In genomic region chr6:159693894-159694545, GRCh38 we compare ENCODE assay signal across 8 cellular contexts. TPM values are rescaled to one million over a fixed set of nuclear protein-coding genes. Genes with fewer than 3 reads are reported as not detected.
DNase-seq lines count a peak whose midpoint lies in the region; ATAC-seq and TF ChIP-seq lines count a peak whose summit lies in the region.

No MANE protein-coding gene starts in this region.

- DNase-seq in CD4-positive, CD25-positive, alpha-beta regulatory T cell = peak; percentile 46 to 85 (median 68)
- peak; percentile 42 for DNase-seq in GM23338 (ENCODE audit: low spot score)
- DNase-seq in NCI-H510A treated with DMSO at 0.1 percent for 48 hours (lab: John Stamatoyannopoulos, UW) = peak; percentile 77
- DNase-seq in glutamatergic neuron = no peak
- DNase-seq in osteocyte (ENCODE audit: extremely low spot score, unreplicated experiment) = no peak
- no peak for DNase-seq in NCI-H1048 (lab: John Stamatoyannopoulos, UW)

- H3K27me3 Mint-ChIP-seq in CD4-positive, CD25-positive, alpha-beta regulatory T cell = no peaks in the 10 kb centered on the region
- H3K27me3 Mint-ChIP-seq in GM23338 (ENCODE audit: insufficient read depth, low read depth, poor library complexity) (peaks cover 11% of the 10 kb centered on the region), glutamatergic neuron (ENCODE audit: unreplicated experiment) (peaks cover 7% of the 10 kb centered on the region), osteocyte (ENCODE audit: unreplicated experiment) (no peaks in the 10 kb centered on the region)
- no peaks in the 10 kb centered on the region for H3K27me3 Mint-ChIP-seq in activated naive CD4-positive, alpha-beta T cell treated with anti-CD3 and anti-CD28 coated beads, Interleukin-2, amount 50 U/mL, for 24 hours

- no peaks in the 10 kb centered on the region for H3K9me3 ChIP-seq in CD4-positive, CD25-positive, alpha-beta regulatory T cell (ENCODE audit: control insufficient read depth in 2 of 2, low read length in 2 of 2)

- H3K27me3 ChIP-seq in CD4-positive, CD25-positive, alpha-beta regulatory T cell (ENCODE audit: control insufficient read depth, insufficient read depth, low read length) = no peaks in the 10 kb centered on the region
- H3K27me3 ChIP-seq in GM23338 (ENCODE audit: insufficient read depth) = no peaks in the 10 kb centered on the region

- TF ChIP-seq CTCF in GM23338 (conservative IDR thresholded peaks at IDR 0.05; ENCODE audit: low read depth in 2 of 2) (no peak), glutamatergic neuron (IDR thresholded peaks at IDR 0.05; ENCODE audit: partially characterized antibody, unreplicated experiment) (no peak), osteocyte (IDR thresholded peaks at IDR 0.05) (no peak)

- no peaks in the 10 kb centered on the region for H3K9me3 Mint-ChIP-seq in CD4-positive, CD25-positive, alpha-beta regulatory T cell
- H3K9me3 Mint-ChIP-seq in GM23338 (no peaks in the 10 kb centered on the region), glutamatergic neuron (ENCODE audit: unreplicated experiment) (peaks cover 7% of the 10 kb centered on the region), osteocyte (ENCODE audit: unreplicated experiment) (no peaks in the 10 kb centered on the region)
- no peaks in the 10 kb centered on the region for H3K9me3 Mint-ChIP-seq in activated naive CD4-positive, alpha-beta T cell treated with anti-CD3 and anti-CD28 coated beads, Interleukin-2, amount 50 U/mL, for 24 hours

- peaks cover 36% of the 10 kb centered on the region for H3K79me2 ChIP-seq in GM23338 (replicated peaks; ENCODE audit: insufficient read depth)

- peaks cover 16 to 59% (median 31%) of the 10 kb centered on the region in 4 donors for H3K4me1 Mint-ChIP-seq in CD4-positive, CD25-positive, alpha-beta regulatory T cell
- H3K4me1 Mint-ChIP-seq in GM23338 (peaks cover 21% of the 10 kb centered on the region), glutamatergic neuron (ENCODE audit: low read depth, unreplicated experiment) (peaks cover 12% of the 10 kb centered on the region), osteocyte (ENCODE audit: unreplicated experiment) (peaks cover 29% of the 10 kb centered on the region)
- H3K4me1 Mint-ChIP-seq in activated naive CD4-positive, alpha-beta T cell treated with anti-CD3 and anti-CD28 coated beads, Interleukin-2, amount 50 U/mL, for 24 hours = peaks cover 42% of the 10 kb centered on the region

- peaks cover 6% of the 10 kb centered on the region for H3K36me3 ChIP-seq in CD4-positive, CD25-positive, alpha-beta regulatory T cell (ENCODE audit: control insufficient read depth, insufficient read depth, low read length)
- 0 out of 2 replicates have a peak, but pooled peaks cover 4% of the 10 kb centered on the region for H3K36me3 ChIP-seq in GM23338 (ENCODE audit: insufficient read depth)

- 0 out of 2 replicates have a peak, but pooled peaks cover 8% of the 10 kb centered on the region for H3F3A ChIP-seq in GM23338 (replicated peaks; ENCODE audit: low read depth)

- H3K27ac Mint-ChIP-seq in CD4-positive, CD25-positive, alpha-beta regulatory T cell = peak overlapping the region; percentile 96 to 98 (median 97)
- H3K27ac Mint-ChIP-seq in GM23338 (peak overlapping the region; percentile 83), glutamatergic neuron (ENCODE audit: unreplicated experiment) (peak overlapping the region; percentile 75), osteocyte (ENCODE audit: unreplicated experiment) (peak overlapping the region; percentile 78)
- peak overlapping the region; percentile 95 for H3K27ac Mint-ChIP-seq in activated naive CD4-positive, alpha-beta T cell treated with anti-CD3 and anti-CD28 coated beads, Interleukin-2, amount 50 U/mL, for 24 hours

- peak overlapping the region; percentile 81 for H2AFZ ChIP-seq in GM23338

- peak overlapping the region; percentile 84 for H3K27ac ChIP-seq in CD4-positive, CD25-positive, alpha-beta regulatory T cell (ENCODE audit: insufficient read depth, low read length, poor library complexity, severe bottlenecking)
- H3K27ac ChIP-seq in GM23338 (ENCODE audit: low read depth) = peak overlapping the region; percentile 83; the same call in 1 of the 2 replicates

- peaks cover 9% of the 10 kb centered on the region for H3K36me3 Mint-ChIP-seq in CD4-positive, CD25-positive, alpha-beta regulatory T cell
- H3K36me3 Mint-ChIP-seq in GM23338 (ENCODE audit: low read depth) (peaks cover 13% of the 10 kb centered on the region; the same call in 2 of the 3 replicates), glutamatergic neuron (ENCODE audit: unreplicated experiment) (no peaks in the 10 kb centered on the region), osteocyte (ENCODE audit: unreplicated experiment) (peaks cover 2% of the 10 kb centered on the region)
- H3K36me3 Mint-ChIP-seq in activated naive CD4-positive, alpha-beta T cell treated with anti-CD3 and anti-CD28 coated beads, Interleukin-2, amount 50 U/mL, for 24 hours = peaks cover 11% of the 10 kb centered on the region

- H3K9me2 ChIP-seq in GM23338 (ENCODE audit: insufficient read depth) = no peaks in the 10 kb centered on the region

- peak overlapping the region; percentile 85 for H3K4me2 ChIP-seq in GM23338

- peaks cover 11% of the 10 kb centered on the region; the same call in 1 of the 2 replicates for H4K20me1 ChIP-seq in GM23338 (replicated peaks; ENCODE audit: insufficient read depth)

- peak overlapping the region; percentile 91 for H3K4me3 ChIP-seq in CD4-positive, CD25-positive, alpha-beta regulatory T cell (ENCODE audit: low read depth, low read length)
- H3K4me3 ChIP-seq in GM23338 = peak overlapping the region; percentile 95

- H3K4me3 Mint-ChIP-seq in CD4-positive, CD25-positive, alpha-beta regulatory T cell = peak overlapping the region; percentile 91 to 98 (median 96)
- H3K4me3 Mint-ChIP-seq in GM23338 (peak overlapping the region; percentile 94), glutamatergic neuron (ENCODE audit: unreplicated experiment) (peak overlapping the region; percentile 88), osteocyte (ENCODE audit: unreplicated experiment) (peak overlapping the region; percentile 85)
- peak overlapping the region; percentile 95 for H3K4me3 Mint-ChIP-seq in activated naive CD4-positive, alpha-beta T cell treated with anti-CD3 and anti-CD28 coated beads, Interleukin-2, amount 50 U/mL, for 24 hours

- ATAC-seq in CD4-positive, CD25-positive, alpha-beta regulatory T cell (ENCODE audit: low read depth in 2 of 2) = peak; percentile 6 to 20
- no peak; the same call in 2 of the 3 replicates for ATAC-seq in GM23338
- ATAC-seq in GM19467 (IDR thresholded peaks at IDR 0.05; ENCODE audit: unreplicated experiment) = no peak

- peaks cover 45% of the 10 kb centered on the region for H3K4me1 ChIP-seq in CD4-positive, CD25-positive, alpha-beta regulatory T cell (ENCODE audit: control insufficient read depth, insufficient read depth, low read length, poor library complexity, severe bottlenecking)
- peaks cover 18% of the 10 kb centered on the region for H3K4me1 ChIP-seq in GM23338 (ENCODE audit: insufficient read depth)

TF ChIP-seq in GM23338, 12 proteins besides CTCF, POLR2A, EP300 and RAD21 (continues in another document):
- TF ChIP-seq NANOG (IDR thresholded peaks at IDR 0.05; ENCODE audit: borderline replicate concordance) (no peak), JUNB (IDR thresholded peaks at IDR 0.05; ENCODE audit: unreplicated experiment) (no peak), STAT1 (IDR thresholded peaks at IDR 0.05; ENCODE audit: unreplicated experiment) (no peak), ZNF331 (CRISPR knock-in tag; IDR thresholded peaks at IDR 0.05; ENCODE audit: low read depth) (no peak), ZNF114 (CRISPR knock-in tag; IDR thresholded peaks at IDR 0.05) (no peak)
- TF ChIP-seq, protein P1, sequence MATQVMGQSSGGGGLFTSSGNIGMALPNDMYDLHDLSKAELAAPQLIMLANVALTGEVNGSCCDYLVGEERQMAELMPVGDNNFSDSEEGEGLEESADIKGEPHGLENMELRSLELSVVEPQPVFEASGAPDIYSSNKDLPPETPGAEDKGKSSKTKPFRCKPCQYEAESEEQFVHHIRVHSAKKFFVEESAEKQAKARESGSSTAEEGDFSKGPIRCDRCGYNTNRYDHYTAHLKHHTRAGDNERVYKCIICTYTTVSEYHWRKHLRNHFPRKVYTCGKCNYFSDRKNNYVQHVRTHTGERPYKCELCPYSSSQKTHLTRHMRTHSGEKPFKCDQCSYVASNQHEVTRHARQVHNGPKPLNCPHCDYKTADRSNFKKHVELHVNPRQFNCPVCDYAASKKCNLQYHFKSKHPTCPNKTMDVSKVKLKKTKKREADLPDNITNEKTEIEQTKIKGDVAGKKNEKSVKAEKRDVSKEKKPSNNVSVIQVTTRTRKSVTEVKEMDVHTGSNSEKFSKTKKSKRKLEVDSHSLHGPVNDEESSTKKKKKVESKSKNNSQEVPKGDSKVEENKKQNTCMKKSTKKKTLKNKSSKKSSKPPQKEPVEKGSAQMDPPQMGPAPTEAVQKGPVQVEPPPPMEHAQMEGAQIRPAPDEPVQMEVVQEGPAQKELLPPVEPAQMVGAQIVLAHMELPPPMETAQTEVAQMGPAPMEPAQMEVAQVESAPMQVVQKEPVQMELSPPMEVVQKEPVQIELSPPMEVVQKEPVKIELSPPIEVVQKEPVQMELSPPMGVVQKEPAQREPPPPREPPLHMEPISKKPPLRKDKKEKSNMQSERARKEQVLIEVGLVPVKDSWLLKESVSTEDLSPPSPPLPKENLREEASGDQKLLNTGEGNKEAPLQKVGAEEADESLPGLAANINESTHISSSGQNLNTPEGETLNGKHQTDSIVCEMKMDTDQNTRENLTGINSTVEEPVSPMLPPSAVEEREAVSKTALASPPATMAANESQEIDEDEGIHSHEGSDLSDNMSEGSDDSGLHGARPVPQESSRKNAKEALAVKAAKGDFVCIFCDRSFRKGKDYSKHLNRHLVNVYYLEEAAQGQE (IDR thresholded peaks at IDR 0.05; ENCODE audit: unreplicated experiment) = no peak

RNA-seq across cellular contexts. Expression of gene SOD2, which starts 1.0 kb away (rescaled TPM):
- 187 TPM for total RNA-seq in CD4-positive, CD25-positive, alpha-beta regulatory T cell
- polyA plus RNA-seq in CD4-positive, CD25-positive, alpha-beta regulatory T cell = 100 to 1,000 TPM; 112 to 144 (median 136) TPM
- total RNA-seq in GM23338 (2014; rRNA removed; shearing (Covaris generic)) = 73.0 and 97.0 TPM in 2 replicates
- polyA plus RNA-seq in GM23338 (2016; fragmentation: Nextera tagmentation; extraction: Ambion mirVana) = 40.2 and 44.1 TPM in 2 replicates
- 56.5 TPM for total RNA-seq in glutamatergic neuron (ENCODE audit: unreplicated experiment)
- 73.1 and 74.5 TPM in 2 replicates for total RNA-seq in osteocyte

RNA-seq across cellular contexts. Expression of gene WTAP, which starts 33.3 kb away (rescaled TPM):
- 177 TPM for total RNA-seq in CD4-positive, CD25-positive, alpha-beta regulatory T cell
- 100 to 1,000 TPM; 145 to 155 (median 150) TPM for polyA plus RNA-seq in CD4-positive, CD25-positive, alpha-beta regulatory T cell
- total RNA-seq in GM23338 (2014; rRNA removed; shearing (Covaris generic)) = 108 and 110 TPM in 2 replicates
- polyA plus RNA-seq in GM23338 (2016; fragmentation: Nextera tagmentation; extraction: Ambion mirVana) = 107 and 121 TPM in 2 replicates
- total RNA-seq in glutamatergic neuron (ENCODE audit: unreplicated experiment) = 108 TPM
- total RNA-seq in osteocyte = 82.3 and 83.7 TPM in 2 replicates

Comparison
In these comparisons a context has a peak if more than half of its experiments do, and no peak if none do; other contexts are left out.
1. ATAC-seq: peak in CD4-positive, CD25-positive, alpha-beta regulatory T cell (2 of 2); none in GM23338 (single experiment) and GM19467 (single experiment).
2. DNase-seq: peak in CD4-positive, CD25-positive, alpha-beta regulatory T cell (3 of 3), GM23338 (single experiment) and NCI-H510A treated with DMSO at 0.1 percent for 48 hours (single experiment); none in glutamatergic neuron (single experiment), osteocyte (single experiment) and NCI-H1048 (single experiment).
3. Peak in every context shown above with its lines, with median percentiles within 50 percentile points of each other: H3K27ac Mint-ChIP-seq and H3K4me3 Mint-ChIP-seq.